8 cellular contexts compared by ENCODE assay signal in genomic region chr6:82363368-82364086, GRCh38. TPM values are rescaled to one million over a fixed set of nuclear protein-coding genes. Genes with fewer than 3 reads are reported as not detected.
DNase-seq lines count a peak whose midpoint lies in the region; ATAC-seq and TF ChIP-seq lines count a peak whose summit lies in the region.

A gene with protein sequence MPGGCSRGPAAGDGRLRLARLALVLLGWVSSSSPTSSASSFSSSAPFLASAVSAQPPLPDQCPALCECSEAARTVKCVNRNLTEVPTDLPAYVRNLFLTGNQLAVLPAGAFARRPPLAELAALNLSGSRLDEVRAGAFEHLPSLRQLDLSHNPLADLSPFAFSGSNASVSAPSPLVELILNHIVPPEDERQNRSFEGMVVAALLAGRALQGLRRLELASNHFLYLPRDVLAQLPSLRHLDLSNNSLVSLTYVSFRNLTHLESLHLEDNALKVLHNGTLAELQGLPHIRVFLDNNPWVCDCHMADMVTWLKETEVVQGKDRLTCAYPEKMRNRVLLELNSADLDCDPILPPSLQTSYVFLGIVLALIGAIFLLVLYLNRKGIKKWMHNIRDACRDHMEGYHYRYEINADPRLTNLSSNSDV (plus strand): TSS chr6:82363817. CDS start chr6:82364962, 1,145 bp downstream.

- H3K4me1 ChIP-seq in A673 (ENCODE audit: insufficient read depth, low read length, poor library complexity, severe bottlenecking) (peaks cover 40% of the 10 kb centered on the region), gastrocnemius medialis (peaks cover 3 to 9% of the 10 kb centered on the region in 2 donors)

- in situ Hi-C loops in T47D (cut with HindIII; ENCODE audit: low pct_unique_long_range_greater_than_20kb, low sequenced_read_pairs) (no loop called here), gastrocnemius medialis (cut with MboI; ENCODE audit: low sequenced_read_pairs in 4 of 4) (no loop called here)

- H3K27ac ChIP-seq in A673 (ENCODE audit: low read depth, low read length, poor library complexity, severe bottlenecking), result peak within 1 kb of the TSS; percentile 95
- H3K27ac ChIP-seq in gastrocnemius medialis, result peak within 1 kb of the TSS; percentile 63 to 75 (median 71)

- no peaks in the 10 kb centered on the region for H3K27me3 ChIP-seq in A673 (replicated peaks; ENCODE audit: insufficient read depth, low read depth, low read length, poor library complexity)
- H3K27me3 ChIP-seq in gastrocnemius medialis, result peaks cover 23 to 44% (median 42%) of the 10 kb centered on the region in 3 donors

- TF ChIP-seq CTCF in A673 (conservative IDR thresholded peaks at IDR 0.05; ENCODE audit: low read depth, low read length) (peak; percentile 51), GM12872 (IDR thresholded peaks at IDR 0.05; ENCODE audit: insufficient read depth, low read depth, low read length) (peak; percentile 15; the same call in 1 of the 3 replicates), gastrocnemius medialis (IDR thresholded peaks at IDR 0.05 in 4 of 5, conservative IDR thresholded peaks at IDR 0.05 in 1 of 5) (peak in 1 of 5 experiments; percentile 13)

- peak; percentile 40 for ATAC-seq in HG03159 (IDR thresholded peaks at IDR 0.05; ENCODE audit: unreplicated experiment)
- ATAC-seq in gastrocnemius medialis, result peak; percentile 55 to 56
- no peak for ATAC-seq in HG03095 (IDR thresholded peaks at IDR 0.05; ENCODE audit: unreplicated experiment)

- H3K9me3 ChIP-seq in A673 (ENCODE audit: low read depth, low read length, poor library complexity, severe bottlenecking) (no peaks in the 10 kb centered on the region), iPS-18c (ENCODE audit: control insufficient read depth, insufficient read depth, low read length) (no peaks in the 10 kb centered on the region), gastrocnemius medialis (no peaks in the 10 kb centered on the region)

- H3K4me3 ChIP-seq in A673 (ENCODE audit: low read depth, low read length, poor library complexity, severe bottlenecking), result peak within 1 kb of the TSS; percentile 83
- peak within 1 kb of the TSS; percentile 93 for H3K4me3 ChIP-seq in iPS-18c (ENCODE audit: insufficient read depth, low read depth, low read length)
- peak within 1 kb of the TSS; percentile 66 to 69 (median 66) for H3K4me3 ChIP-seq in gastrocnemius medialis

- CTCF ChIA-PET in A673 (lab: Charles Lee), result interaction anchor here (0.6 to 1.3 kb wide), 5 partner anchors 13 to 694 kb away, joined by 3 to 5 read pairs (median 4); no protein-coding TSS in a partner anchor

- intact Hi-C loops in A673 (cut with micrococcal nuclease; ENCODE audit: unreplicated experiment) (loop anchor here (1.0 to 5.0 kb wide), 5 partner anchors 93 to 692 kb away; no protein-coding TSS in a partner anchor), gastrocnemius medialis (cut with DNase I; ENCODE audit: low total_unique reads) (no loop called here)

- TF ChIP-seq POLR2A in gastrocnemius medialis (IDR thresholded peaks at IDR 0.05), result no peak

- no TSS peak for BruUV-seq in A673 (replicated peaks; lab: Mats Ljungman, UMichigan)

- DNase-seq in A673 (ENCODE audit: low spot score) (peak; percentile 86), RPMI8226 (peak; percentile 46), T47D (ENCODE audit: low read depth in 1 of 2, low spot score in 1 of 2) (peak; percentile 45 to 83), gastrocnemius medialis (no peak)

- POLR2A ChIA-PET in A673 (lab: Charles Lee; ENCODE audit: low non-redundant PET), result interaction anchor here (0.6 kb wide), 1 partner anchor 21 kb away, joined by 4 read pairs; no protein-coding TSS in a partner anchor

- H3K36me3 ChIP-seq in A673 (ENCODE audit: insufficient read depth, low read length, poor library complexity, severe bottlenecking) (peaks cover 5% of the 10 kb centered on the region), gastrocnemius medialis (no peaks in the 10 kb centered on the region)

RNA-seq across cellular contexts. Expression of the gene that starts here (rescaled TPM):
- total RNA-seq in A673 (2021) (66.4 and 67.1 TPM in 2 replicates), gastrocnemius medialis (1 to 10 TPM; 2.5 to 6.4 (median 3.8) TPM)

Comparison
In these comparisons a context has a peak if more than half of its experiments do, and no peak if none do; other contexts are left out.
1. DNase-seq: peak in A673 (single experiment), RPMI8226 (single experiment) and T47D (2 of 2); none in gastrocnemius medialis (0 of 2).
2. Peak in every context shown above with its lines, with median percentiles within 50 percentile points of each other: H3K4me3 ChIP-seq.